Comparison of ENCODE assay signal across 8 cellular contexts in genomic region chr2:85611705-85612587, GRCh38. TPM values are rescaled to one million over a fixed set of nuclear protein-coding genes. Genes with fewer than 3 reads are reported as not detected.
DNase-seq lines count a peak whose midpoint lies in the region; ATAC-seq and TF ChIP-seq lines count a peak whose summit lies in the region.

Gene C2orf68 (minus strand): TSS chr2:85612066. CDS start chr2:85611984, 82 bp downstream.

- no peak for TF ChIP-seq EP300 in esophagus muscularis mucosa (IDR thresholded peaks at IDR 0.05)

- H2BK20ac ChIP-seq in IMR-90 (ENCODE audit: low read depth, low read length): no peak within 1 kb of the TSS

- 6% methylated on average over 23 of the region's 73 CpGs; no CpG with 5 or more reads in 1 of the 2 experiments for WGBS in IMR-90 (ENCODE audit: extremely low coverage in 2 of 2, insufficient read length in 1 of 2), 2 experiments
- 20% methylated on average over 45 of the region's 73 CpGs for WGBS in esophagus muscularis mucosa

- peak within 1 kb of the TSS; percentile 77 for H3K56ac ChIP-seq in IMR-90 (ENCODE audit: extremely low read depth, insufficient read depth, low read length)

- peak within 1 kb of the TSS; percentile 61 for H3K23ac ChIP-seq in IMR-90 (ENCODE audit: low read depth, low read length)

- H2BK5ac ChIP-seq in IMR-90 (ENCODE audit: low read depth, low read length, poor library complexity, severe bottlenecking): peak within 1 kb of the TSS; percentile 59

- H4K91ac ChIP-seq in IMR-90 (ENCODE audit: insufficient read depth, low read depth, low read length): peak within 1 kb of the TSS; percentile 71

- peak within 1 kb of the TSS; percentile 80 to 100 for H4K8ac ChIP-seq in IMR-90 (ENCODE audit: low read depth in 2 of 2, low read length in 2 of 2)

- POLR2A ChIA-PET in IMR-90 (lab: Charles Lee; ENCODE audit: unreplicated experiment): interaction anchor here (0.7 to 1.0 kb wide), 4 partner anchors 11 to 284 kb away, joined by 3 to 6 read pairs (median 4); partner anchors contain the start of genes TGOLN2 and VAMP8

- peak within 1 kb of the TSS; percentile 83 for H3K4ac ChIP-seq in IMR-90 (ENCODE audit: low read depth, low read length)

- TF ChIP-seq POLR2A in IMR-90 (IDR thresholded peaks at IDR 0.05; ENCODE audit: low read depth, low read length) (peak; percentile 84), Peyer's patch (IDR thresholded peaks at IDR 0.05) (peak; percentile 71 to 77), esophagus muscularis mucosa (IDR thresholded peaks at IDR 0.05; ENCODE audit: low read depth) (peak; percentile 66)

- peaks cover 21% of the 10 kb centered on the region for H3K36me3 ChIP-seq in IMR-90 (ENCODE audit: control insufficient read depth, insufficient read depth, low read length)
- H3K36me3 ChIP-seq in Peyer's patch: peaks cover 0 to 21% (median 0%) of the 10 kb centered on the region in 3 donors
- peaks cover 0 to 33% (median 16%) of the 10 kb centered on the region in 4 donors for H3K36me3 ChIP-seq in esophagus muscularis mucosa

- H3K27ac ChIP-seq in IMR-90 (ENCODE audit: insufficient read depth, low read length): peak within 1 kb of the TSS; percentile 67
- H3K27ac ChIP-seq in Peyer's patch: peak within 1 kb of the TSS; percentile 84 to 90 (median 84)
- peak within 1 kb of the TSS; percentile 80 to 89 (median 84) for H3K27ac ChIP-seq in esophagus muscularis mucosa (replicated peaks in 1 of 4)

- H3K27me3 ChIP-seq in IMR-90 (ENCODE audit: control insufficient read depth, insufficient read depth, low read length) (no peaks in the 10 kb centered on the region), Peyer's patch (no peaks in the 10 kb centered on the region), esophagus muscularis mucosa (no peaks in the 10 kb centered on the region)

- peak within 1 kb of the TSS; percentile 89 for H3K9ac ChIP-seq in IMR-90 (ENCODE audit: low read depth, low read length)

- TF ChIP-seq CTCF in IMR-90 (conservative IDR thresholded peaks at IDR 0.05; ENCODE audit: low read depth, low read length): no peak
- TF ChIP-seq CTCF in Peyer's patch (IDR thresholded peaks at IDR 0.05): no peak
- no peak for TF ChIP-seq CTCF in esophagus muscularis mucosa (IDR thresholded peaks at IDR 0.05)

- dilution Hi-C loops in IMR-90 (cut with HindIII; ENCODE audit: low sequenced_read_pairs, unreplicated experiment): no loop called here

- H3K79me1 ChIP-seq in IMR-90 (ENCODE audit: low read depth in 1 of 2, low read length in 2 of 2): peaks cover 28 to 52% of the 10 kb centered on the region in 2 experiments

- peaks cover 11% of the 10 kb centered on the region for H3K9me1 ChIP-seq in IMR-90 (ENCODE audit: insufficient read depth, low read length)

- peak within 1 kb of the TSS; percentile 78 for H2AK9ac ChIP-seq in IMR-90 (replicated peaks; ENCODE audit: low read depth, low read length, poor library complexity)

- CTCF ChIA-PET in IMR-90 (lab: Yijun Ruan, JAX): interaction anchor here (0.6 to 0.7 kb wide), 2 partner anchors 37 to 114 kb away, joined by 3 to 4 read pairs; no protein-coding TSS in a partner anchor

- H3K4me3 ChIP-seq in IMR-90 (ENCODE audit: insufficient read depth, low read depth, low read length) (peak within 1 kb of the TSS; percentile 83), Peyer's patch (peak within 1 kb of the TSS; percentile 70 to 97 (median 89)), esophagus muscularis mucosa (peak within 1 kb of the TSS; percentile 77 to 96 (median 88))

- peak; percentile 90 for DNase-seq in DMS53 treated with DMSO at 0.1 percent for 48 hours (lab: John Stamatoyannopoulos, UW; ENCODE audit: unreplicated experiment)
- peak; percentile 79 for DNase-seq in IMR-90
- DNase-seq in Peyer's patch: peak; percentile 89 to 96 (median 93)
- DNase-seq in activated T-cell treated with anti-CD3 and anti-CD28 coated beads, Interleukin-2, amount 50 U/mL, for 48 hours: peak; percentile 91 to 93
- peak; percentile 97 for DNase-seq in esophagus muscularis mucosa (ENCODE audit: extremely low spot score)
- DNase-seq in myocyte (ENCODE audit: low read depth): peak; percentile 91
- DNase-seq in stimulated activated CD8-positive, alpha-beta memory T cell treated with anti-CD3 and anti-CD28 coated beads, Interleukin-7, amount 100 ng/mL, for 48 hours (ENCODE audit: extremely low read depth in 1 of 2, low read depth in 1 of 2): peak; percentile 78 to 87

- ATAC-seq in GM21528 (IDR thresholded peaks at IDR 0.05; ENCODE audit: low FRiP score, unreplicated experiment) (peak; percentile 67), IMR-90 (ENCODE audit: low read depth) (peak; percentile 80)

- TF ChIP-seq RAD21 in IMR-90 (IDR thresholded peaks at IDR 0.05; ENCODE audit: low read length): no peak

- peak within 1 kb of the TSS; percentile 1; the same call in 1 of the 3 replicates for H2BK15ac ChIP-seq in IMR-90 (ENCODE audit: low read depth, low read length)

- H2BK120ac ChIP-seq in IMR-90 (ENCODE audit: low read depth, low read length): 0 out of 2 replicates have a peak within 1 kb of the TSS, but pooled peaks have one; percentile 17

- H3K18ac ChIP-seq in IMR-90 (ENCODE audit: low read depth, low read length): peak within 1 kb of the TSS; percentile 72

- H3K9me3 ChIP-seq in IMR-90 (ENCODE audit: control insufficient read depth, insufficient read depth, low read length): no peaks in the 10 kb centered on the region
- no peaks in the 10 kb centered on the region for H3K9me3 ChIP-seq in Peyer's patch
- no peaks in the 10 kb centered on the region for H3K9me3 ChIP-seq in esophagus muscularis mucosa

- in situ Hi-C loops in IMR-90 (cut with MboI; ENCODE audit: low sequenced_read_pairs): no loop called here

- BruUV-seq in IMR-90 (replicated peaks; lab: Mats Ljungman, UMichigan): TSS peak; percentile 50

- H3K4me1 ChIP-seq in IMR-90 (ENCODE audit: control insufficient read depth, insufficient read depth, low read length) (no peaks in the 10 kb centered on the region), Peyer's patch (peaks cover 0 to 13% (median 8%) of the 10 kb centered on the region in 4 donors), esophagus muscularis mucosa (peaks cover 20 to 65% (median 56%) of the 10 kb centered on the region in 4 donors)

- H4K20me1 ChIP-seq in IMR-90 (ENCODE audit: insufficient read depth, low read length): 0 out of 2 replicates have a peak, but pooled peaks cover 5% of the 10 kb centered on the region

- peak within 1 kb of the TSS; percentile 88 for H2AK5ac ChIP-seq in IMR-90 (ENCODE audit: low read depth, low read length)

- H3K4me2 ChIP-seq in IMR-90 (ENCODE audit: low read depth, low read length): peak within 1 kb of the TSS; percentile 97

- H3K14ac ChIP-seq in IMR-90 (replicated peaks; ENCODE audit: low read depth, low read length): peak within 1 kb of the TSS; percentile 81

- intact Hi-C loops in IMR-90 (cut with micrococcal nuclease) (no loop called here), esophagus muscularis mucosa (cut with DNase I) (no loop called here)

- peak within 1 kb of the TSS; percentile 100 for H4K5ac ChIP-seq in IMR-90 (ENCODE audit: low read depth, low read length)

- peak within 1 kb of the TSS; percentile 96 for H2AFZ ChIP-seq in IMR-90 (replicated peaks; ENCODE audit: low read length, poor library complexity)

TF ChIP-seq in IMR-90, 13 proteins besides CTCF, POLR2A, EP300 and RAD21:
- TF ChIP-seq NFE2L2 (IDR thresholded peaks at IDR 0.05; ENCODE audit: low read depth, low read length): no peak
- no peak for TF ChIP-seq RFX5 (IDR thresholded peaks at IDR 0.05; ENCODE audit: low read depth, low read length)
- no peak for TF ChIP-seq FOS (IDR thresholded peaks at IDR 0.05; ENCODE audit: low read depth, low read length)
- TF ChIP-seq USF2 (IDR thresholded peaks at IDR 0.05; ENCODE audit: low read depth, low read length): 0 out of 2 replicates have a peak, but pooled peaks have one; percentile 5
- no peak for TF ChIP-seq MAFK (IDR thresholded peaks at IDR 0.05; ENCODE audit: low read depth, low read length)
- no peak for TF ChIP-seq CHD1 (IDR thresholded peaks at IDR 0.05; ENCODE audit: low read depth, low read length)
- no peak for TF ChIP-seq RCOR1 (IDR thresholded peaks at IDR 0.05; ENCODE audit: insufficient replicate concordance, low read length)
- no peak for TF ChIP-seq BHLHE40 (IDR thresholded peaks at IDR 0.05; ENCODE audit: low read depth, low read length)
- TF ChIP-seq MAZ (IDR thresholded peaks at IDR 0.05; ENCODE audit: borderline replicate concordance, low read depth, low read length): peak; percentile 70; the same call in 1 of the 2 replicates
- TF ChIP-seq SMC3 (IDR thresholded peaks at IDR 0.05; ENCODE audit: low read depth, low read length): no peak
- no peak for TF ChIP-seq CEBPB (IDR thresholded peaks at IDR 0.05; ENCODE audit: low read depth, low read length)
- 0 out of 2 replicates have a peak, but pooled peaks have one; percentile 22 for TF ChIP-seq MXI1 (IDR thresholded peaks at IDR 0.05; ENCODE audit: borderline replicate concordance, low read depth, low read length)
- TF ChIP-seq ELK1 (IDR thresholded peaks at IDR 0.05; ENCODE audit: borderline replicate concordance, low read depth, low read length): no peak

RNA-seq across cellular contexts. Expression of gene C2orf68, which starts in this region (rescaled TPM):
- 5.8 and 6.8 TPM in 2 replicates for total RNA-seq in IMR-90 (2012; rRNA removed)
- 6.7 and 10.1 TPM in 2 replicates for polyA plus RNA-seq in IMR-90 (2012; rRNA removed)
- 2.2 and 3.1 TPM in 2 replicates for polyA plus RNA-seq in IMR-90 (2012; cell fraction: cytosol; rRNA removed)
- polyA plus RNA-seq in IMR-90 (2012; cell fraction: nucleus; rRNA removed; ENCODE audit: low replicate concordance): 7.7 and 18.6 TPM in 2 replicates
- total RNA-seq in Peyer's patch: 10 to 100 TPM; 20.5 to 34.0 (median 25.9) TPM
- 10 to 100 TPM in 3 of 4 donors, 1 to 10 TPM in 1; 9.1 to 25.7 (median 16.7) TPM for total RNA-seq in esophagus muscularis mucosa
- total RNA-seq in myocyte: 20.2 and 28.5 TPM in 2 replicates
- 45.2 TPM for polyA plus RNA-seq in myocyte (2012)

Comparison
In these comparisons a context has a peak if more than half of its experiments do, and no peak if none do; other contexts are left out.
1. Peak in every context shown above with its lines: DNase-seq, ATAC-seq, H3K4me3 ChIP-seq and H3K27ac ChIP-seq.